In the genomic region with DNA sequence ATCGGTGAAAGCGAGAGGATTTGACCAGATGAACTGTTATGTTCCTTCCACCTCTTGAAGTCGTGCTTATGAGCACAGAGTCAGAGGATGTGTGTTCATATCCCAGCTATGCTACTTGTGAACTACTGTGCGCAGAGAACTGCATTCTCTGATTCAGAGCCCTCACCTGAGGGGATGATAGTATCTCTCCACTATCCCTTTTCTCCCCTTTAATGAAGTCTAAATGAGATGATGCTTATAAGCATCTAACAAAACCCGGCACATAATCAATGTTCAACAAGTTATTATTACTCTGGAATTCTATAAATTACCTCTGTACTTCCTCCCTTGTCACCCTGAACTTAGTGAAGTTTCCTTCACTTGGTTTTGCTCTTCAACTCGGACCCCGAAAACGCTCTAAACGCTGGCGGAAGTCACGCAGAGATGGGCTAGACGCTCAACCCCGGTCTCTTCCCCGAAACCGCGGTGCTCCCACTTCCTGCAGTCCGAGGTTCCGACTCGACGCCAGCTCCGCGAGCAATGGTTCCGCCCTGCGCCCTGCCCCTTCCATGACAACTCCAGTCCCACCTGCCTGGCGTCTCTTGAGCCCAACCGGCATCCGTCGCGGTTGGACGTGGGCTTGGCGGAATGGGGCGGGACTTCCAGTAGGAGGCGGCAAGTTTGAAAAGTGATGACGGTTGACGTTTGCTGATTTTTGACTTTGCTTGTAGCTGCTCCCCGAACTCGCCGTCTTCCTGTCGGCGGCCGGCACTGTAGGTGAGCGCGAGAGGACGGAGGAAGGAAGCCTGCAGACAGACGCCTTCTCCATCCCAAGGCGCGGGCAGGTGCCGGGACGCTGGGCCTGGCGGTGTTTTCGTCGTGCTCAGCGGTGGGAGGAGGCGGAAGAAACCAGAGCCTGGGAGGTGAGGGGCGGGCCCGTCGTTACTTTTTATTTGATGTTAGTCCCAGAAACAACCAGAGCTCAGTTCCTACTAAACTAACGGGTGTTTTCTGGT, we compare ENCODE assay signal across 8 cellular contexts. TPM values are rescaled to one million over a fixed set of nuclear protein-coding genes. Genes with fewer than 3 reads are reported as not detected.
DNase-seq lines count a peak whose midpoint lies in the region; ATAC-seq and TF ChIP-seq lines count a peak whose summit lies in the region.

NUF2 (plus strand) TSS at position 644 of the 995 bp plus-strand sequence. CDS start 4,098 bp downstream, outside the sequence.

- peak within 1 kb of the TSS; percentile 85 for H3K4me2 ChIP-seq in smooth muscle cell

- H3K27me3 ChIP-seq in AG04450 (ENCODE audit: control insufficient read depth, insufficient read depth, low read length) (no peaks in the 10 kb centered on the region), smooth muscle cell (ENCODE audit: low read depth) (no peaks in the 10 kb centered on the region)

- H3K9ac ChIP-seq in smooth muscle cell (ENCODE audit: low read depth), result peak within 1 kb of the TSS; percentile 78

- no peaks in the 10 kb centered on the region for H3K27me3 Mint-ChIP-seq in WTC11 (ENCODE audit: low read depth)

- peak within 1 kb of the TSS; percentile 58 for H3K27ac ChIP-seq in AG04450 (ENCODE audit: low read depth, low read length)
- peak within 1 kb of the TSS; percentile 51 for H3K27ac ChIP-seq in smooth muscle cell (ENCODE audit: low read depth)

- TF ChIP-seq CTCF in AG04450 (IDR thresholded peaks at IDR 0.05; ENCODE audit: low read depth, low read length), result no peak
- no peak for TF ChIP-seq CTCF in WTC11 (IDR thresholded peaks at IDR 0.05)
- TF ChIP-seq CTCF in cardiac fibroblast (IDR thresholded peaks at IDR 0.05; ENCODE audit: low read depth, low read length), result no peak
- TF ChIP-seq CTCF in smooth muscle cell (IDR thresholded peaks at IDR 0.05; ENCODE audit: borderline replicate concordance, insufficient read depth, poor library complexity, severe bottlenecking), result no peak

- peak; percentile 97 for ATAC-seq in GM18909 (IDR thresholded peaks at IDR 0.05; ENCODE audit: poor library complexity, unreplicated experiment)
- peak; percentile 96 for ATAC-seq in HG03175 (IDR thresholded peaks at IDR 0.05; ENCODE audit: unreplicated experiment)
- ATAC-seq in WTC11, result peak; percentile 98

- H3K9me3 ChIP-seq in AG04450 (ENCODE audit: control insufficient read depth, insufficient read depth, low read length) (no peaks in the 10 kb centered on the region), smooth muscle cell (replicated peaks; ENCODE audit: low read depth) (no peaks in the 10 kb centered on the region)

- no peaks in the 10 kb centered on the region for H3K9me3 Mint-ChIP-seq in WTC11

- WGBS in smooth muscle cell (ENCODE audit: low lambda C conversion rate), result under 1% methylated on average over 58 of the region's 58 CpGs

- H3K79me2 ChIP-seq in smooth muscle cell (ENCODE audit: low read depth), result peaks cover 21% of the 10 kb centered on the region

- H3K36me3 ChIP-seq in smooth muscle cell (ENCODE audit: low read depth), result no peaks in the 10 kb centered on the region

- H3K4me3 Mint-ChIP-seq in WTC11, result peak within 1 kb of the TSS; percentile 92

- peaks cover 3% of the 10 kb centered on the region; the same call in 1 of the 2 replicates for H3K36me3 Mint-ChIP-seq in WTC11

- H2AFZ ChIP-seq in smooth muscle cell (ENCODE audit: low read depth), result peak within 1 kb of the TSS; percentile 94

- H3K4me1 ChIP-seq in smooth muscle cell (ENCODE audit: low read depth), result peaks cover 11% of the 10 kb centered on the region

- H4K20me1 ChIP-seq in smooth muscle cell (ENCODE audit: low read depth), result no peaks in the 10 kb centered on the region

- DNase-seq in AG04450 (ENCODE audit: low read depth, low spot score) (peak; percentile 99), NCI-H226 (peak; percentile 98), WTC11 (ENCODE audit: low spot score) (peak; percentile 98), cardiac fibroblast (ENCODE audit: low read depth in 2 of 2) (peak; percentile 100), iPS-NIHi7 (ENCODE audit: extremely low spot score) (peak; percentile 98), smooth muscle cell (lab: John Stamatoyannopoulos, UW; ENCODE audit: unreplicated experiment) (peak; percentile 85)

- peak within 1 kb of the TSS; percentile 99 for H3K27ac Mint-ChIP-seq in WTC11

- H3F3A ChIP-seq in smooth muscle cell (ENCODE audit: low read depth), result no peaks in the 10 kb centered on the region

- H3K4me3 ChIP-seq in AG04450 (ENCODE audit: low read depth, low read length) (peak within 1 kb of the TSS; percentile 84), cardiac fibroblast (replicated peaks in 1 of 2; ENCODE audit: low read depth in 2 of 2, low read length in 2 of 2) (peak within 1 kb of the TSS; percentile 80 to 87), smooth muscle cell (peak within 1 kb of the TSS; percentile 71)

- H3K4me1 Mint-ChIP-seq in WTC11, result peaks cover 9% of the 10 kb centered on the region

- POLR2A ChIA-PET in AG04450 (lab: Yijun Ruan, JAX) (interaction anchor here (0.6 to 1.3 kb wide), 4 partner anchors 16 to 493 kb away, joined by 3 to 5 read pairs (median 4); partner anchors contain the start of genes CCDC190 and RGS4), WTC11 (lab: Charles Lee) (interaction anchor here (1.0 to 1.2 kb wide), 2 partner anchors 119 to 253 kb away, joined by 3 read pairs; partner anchors contain the start of genes RGS4 and RGS5)

- CTCF ChIA-PET in AG04450 (lab: Charles Lee), result interaction anchor here (0.6 to 2.7 kb wide), 9 partner anchors 36 to 1303 kb away, joined by 3 to 15 read pairs (median 4); partner anchors contain the start of gene RGS4
- CTCF ChIA-PET in WTC11 (lab: Charles Lee), result interaction anchor here (1.0 to 1.9 kb wide), 3 partner anchors 253 to 473 kb away, joined by 3 to 7 read pairs (median 4); partner anchors contain the start of gene RGS4

TF ChIP-seq in WTC11, 78 proteins besides CTCF, POLR2A, EP300 and RAD21 (continues in another document):
- TF ChIP-seq ATF6 (CRISPR knock-in tag; IDR thresholded peaks at IDR 0.05), result no peak
- TF ChIP-seq ZNF232 (CRISPR knock-in tag; IDR thresholded peaks at IDR 0.05), result peak; percentile 80; the same call in 1 of the 2 replicates
- TF ChIP-seq, protein P1, sequence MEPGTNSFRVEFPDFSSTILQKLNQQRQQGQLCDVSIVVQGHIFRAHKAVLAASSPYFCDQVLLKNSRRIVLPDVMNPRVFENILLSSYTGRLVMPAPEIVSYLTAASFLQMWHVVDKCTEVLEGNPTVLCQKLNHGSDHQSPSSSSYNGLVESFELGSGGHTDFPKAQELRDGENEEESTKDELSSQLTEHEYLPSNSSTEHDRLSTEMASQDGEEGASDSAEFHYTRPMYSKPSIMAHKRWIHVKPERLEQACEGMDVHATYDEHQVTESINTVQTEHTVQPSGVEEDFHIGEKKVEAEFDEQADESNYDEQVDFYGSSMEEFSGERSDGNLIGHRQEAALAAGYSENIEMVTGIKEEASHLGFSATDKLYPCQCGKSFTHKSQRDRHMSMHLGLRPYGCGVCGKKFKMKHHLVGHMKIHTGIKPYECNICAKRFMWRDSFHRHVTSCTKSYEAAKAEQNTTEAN (CRISPR knock-in tag; IDR thresholded peaks at IDR 0.05), result peak; percentile 95; the same call in 1 of the 2 replicates
- peak; percentile 90 for TF ChIP-seq HMGXB4 (CRISPR knock-in tag; IDR thresholded peaks at IDR 0.05)
- no peak for TF ChIP-seq ZNF671 (CRISPR knock-in tag; IDR thresholded peaks at IDR 0.05)
- TF ChIP-seq NFATC4 (CRISPR knock-in tag; IDR thresholded peaks at IDR 0.05), result no peak
- TF ChIP-seq RELA (CRISPR knock-in tag; IDR thresholded peaks at IDR 0.05; ENCODE audit: borderline replicate concordance), result no peak
- no peak for TF ChIP-seq RORB (CRISPR knock-in tag; IDR thresholded peaks at IDR 0.05)

RNA-seq across cellular contexts. Expression of gene NUF2, which starts in this region (rescaled TPM):
- polyA plus RNA-seq in AG04450 (2011; rRNA removed) (4.2 and 8.1 TPM in 2 replicates), smooth muscle cell (3.1 and 5.7 TPM in 2 replicates)
- polyA minus RNA-seq in AG04450 (2011; rRNA and poly(A)+ RNA removed), result 0.55 and 3.4 TPM in 2 replicates
- total RNA-seq in WTC11 (2021) (25.9 to 32.9 TPM (median 26.1 TPM) in 3 replicates), smooth muscle cell (6.2 and 9.7 TPM in 2 replicates)

Comparison
In these comparisons a context has a peak if more than half of its experiments do, and no peak if none do; other contexts are left out.
1. Peak in every context shown above with its lines: DNase-seq, ATAC-seq, H3K4me3 ChIP-seq and H3K27ac ChIP-seq.